In the genomic region with DNA sequence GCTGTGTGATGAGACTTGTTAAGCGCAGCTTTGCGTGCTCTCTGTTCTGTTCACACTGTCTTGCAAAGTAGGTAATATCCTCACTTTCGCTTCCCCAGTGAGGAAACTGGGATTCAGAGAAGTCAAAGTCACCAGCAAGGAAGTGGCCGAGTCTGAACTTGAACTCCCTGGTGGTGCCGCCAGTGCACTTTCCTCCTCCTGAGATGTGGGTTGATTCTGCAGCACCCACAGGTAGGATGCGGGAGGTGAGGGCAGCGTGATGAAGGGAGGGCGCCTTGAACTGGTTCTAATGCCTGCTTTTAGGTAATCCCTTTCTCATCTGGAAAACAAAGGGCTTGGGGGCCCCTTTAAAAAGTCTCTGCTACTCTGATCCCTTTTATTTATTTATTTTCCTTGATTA, we compare ENCODE assay signal across 24 cellular contexts. TPM values are rescaled to one million over a fixed set of nuclear protein-coding genes. Genes with fewer than 3 reads are reported as not detected.
"Had no signal": no experiment of that assay in that cellular context is flagged by ENCODE, and none has a peak within 500 bp of the region (broad histone marks: within the 10 kb centered on the region; RNA-seq: fewer than 3 reads in every experiment).

No MANE protein-coding gene starts in this region.

- H3K36me3 Mint-ChIP-seq: activated naive CD8-positive, alpha-beta T cell treated with anti-CD3 and anti-CD28 coated beads, Interleukin-2, amount 10 ng/mL, durations not matched to agents 7 days and 5 days; brain; immature natural killer cell; memory B cell; naive B cell; type B pancreatic cell had no signal

- H3K79me2 ChIP-seq: parathyroid adenoma had no signal

- H3K4me3 Mint-ChIP-seq: activated B cell treated with CpG ODN at 0.5 μM for 24 hours; activated CD4-positive, alpha-beta memory T cell treated with anti-CD3 and anti-CD28 coated beads, Interleukin-2, amount 10 ng/mL, durations not matched to agents 7 days and 5 days; activated naive CD8-positive, alpha-beta T cell treated with anti-CD3 and anti-CD28 coated beads, Interleukin-2, amount 10 ng/mL, durations not matched to agents 7 days and 5 days; activated T-cell treated with anti-CD3 and anti-CD28 coated beads, Interleukin-2, amount 50 U/mL, for 24 hours; brain; immature natural killer cell; memory B cell; naive B cell; T-helper 1 cell treated with Interleukin-12 subunit alpha and Interleukin-12 subunit beta and Interleukin-4 antibody, amounts not matched to agents 30 μg/mL and 1 μg/mL, for 36 hours had no signal

- H3K9ac ChIP-seq: parathyroid adenoma had no signal

- DNase-seq: activated B cell treated with CpG ODN at 0.5 μM for 24 hours; activated CD4-positive, alpha-beta memory T cell treated with anti-CD3 and anti-CD28 coated beads, Interleukin-2, amount 10 ng/mL, durations not matched to agents 7 days and 5 days; activated CD4-positive, alpha-beta T cell treated with anti-CD3 and anti-CD28 coated beads for 4 hours; activated naive CD4-positive, alpha-beta T cell treated with Interleukin-2 at 50 U/mL for 16 hours; activated naive CD8-positive, alpha-beta T cell treated with anti-CD3 and anti-CD28 coated beads, Interleukin-2, amount 10 ng/mL, durations not matched to agents 7 days and 5 days; activated T-cell treated with anti-CD3 and anti-CD28 coated beads, Interleukin-2, amount 50 U/mL, for 24 hours; caudate nucleus; erythroblast; head of caudate nucleus; immature natural killer cell; kidney glomerular epithelial cell; naive B cell; right lobe of liver; stimulated activated CD4-positive, alpha-beta T cell treated with anti-CD3 and anti-CD28 coated beads, Interleukin-4, amount 100 ng/mL, for 1 hour; stomach had no signal

- H2AFZ ChIP-seq: parathyroid adenoma had no signal

- H3K9me3 Mint-ChIP-seq: activated B cell treated with CpG ODN at 0.5 μM for 24 hours; activated CD4-positive, alpha-beta memory T cell treated with anti-CD3 and anti-CD28 coated beads, Interleukin-2, amount 10 ng/mL, durations not matched to agents 7 days and 5 days; activated naive CD8-positive, alpha-beta T cell treated with anti-CD3 and anti-CD28 coated beads, Interleukin-2, amount 10 ng/mL, durations not matched to agents 7 days and 5 days; activated T-cell treated with anti-CD3 and anti-CD28 coated beads, Interleukin-2, amount 50 U/mL, for 24 hours; activated T-helper 2 cell treated with anti-CD3 and anti-CD28 coated beads, Interferon-gamma antibody, Interleukin-2, Interleukin-4, amounts not matched to agents 10 μg/mL and 5 μg/mL and 100 μg/mL, durations not matched to agents 14 hours and 24 hours and 36 hours; brain; memory B cell; T-helper 1 cell treated with Interleukin-12 subunit alpha and Interleukin-12 subunit beta and Interleukin-4 antibody, amounts not matched to agents 30 μg/mL and 1 μg/mL, for 36 hours; type B pancreatic cell had no signal

- H3K4me3 ChIP-seq: mucosa of descending colon, right lobe of liver, smooth muscle cell, stomach had no signal

- H3K27ac Mint-ChIP-seq: activated B cell treated with CpG ODN at 0.5 μM for 24 hours; activated CD4-positive, alpha-beta memory T cell treated with anti-CD3 and anti-CD28 coated beads, Interleukin-2, amount 10 ng/mL, durations not matched to agents 7 days and 5 days; activated naive CD8-positive, alpha-beta T cell treated with anti-CD3 and anti-CD28 coated beads, Interleukin-2, amount 10 ng/mL, durations not matched to agents 7 days and 5 days; activated T-cell treated with anti-CD3 and anti-CD28 coated beads, Interleukin-2, amount 50 U/mL, for 24 hours; activated T-helper 2 cell treated with anti-CD3 and anti-CD28 coated beads, Interferon-gamma antibody, Interleukin-2, Interleukin-4, amounts not matched to agents 10 μg/mL and 5 μg/mL and 100 μg/mL, durations not matched to agents 14 hours and 24 hours and 36 hours; immature natural killer cell; memory B cell; naive B cell; T-helper 1 cell treated with Interleukin-12 subunit alpha and Interleukin-12 subunit beta and Interleukin-4 antibody, amounts not matched to agents 30 μg/mL and 1 μg/mL, for 36 hours had no signal

- H3K9me3 ChIP-seq: mucosa of descending colon, neutrophil, right lobe of liver, stomach had no signal

- H3K4me1 ChIP-seq: parathyroid adenoma, right lobe of liver, stomach had no signal

- H3K36me3 ChIP-seq: neutrophil, right lobe of liver, stomach had no signal

- ATAC-seq: mucosa of descending colon had no signal

- H3K27me3 ChIP-seq: neutrophil, right lobe of liver, stomach had no signal

- H3K27ac ChIP-seq: neutrophil, parathyroid adenoma, right lobe of liver, stomach had no signal

- H3K4me1 Mint-ChIP-seq: activated B cell treated with CpG ODN at 0.5 μM for 24 hours; activated CD4-positive, alpha-beta memory T cell treated with anti-CD3 and anti-CD28 coated beads, Interleukin-2, amount 10 ng/mL, durations not matched to agents 7 days and 5 days; activated naive CD8-positive, alpha-beta T cell treated with anti-CD3 and anti-CD28 coated beads, Interleukin-2, amount 10 ng/mL, durations not matched to agents 7 days and 5 days; immature natural killer cell; memory B cell; naive B cell had no signal

RNA-seq across cellular contexts. Expression of gene IGF1, which starts 54.9 kb away (rescaled TPM):
- total RNA-seq: activated B cell treated with CpG ODN at 0.5 μM for 24 hours had no signal
- polyA plus RNA-seq: immature natural killer cell had no signal
